Comparison of ENCODE assay signal across 20 cellular contexts in the genomic region with DNA sequence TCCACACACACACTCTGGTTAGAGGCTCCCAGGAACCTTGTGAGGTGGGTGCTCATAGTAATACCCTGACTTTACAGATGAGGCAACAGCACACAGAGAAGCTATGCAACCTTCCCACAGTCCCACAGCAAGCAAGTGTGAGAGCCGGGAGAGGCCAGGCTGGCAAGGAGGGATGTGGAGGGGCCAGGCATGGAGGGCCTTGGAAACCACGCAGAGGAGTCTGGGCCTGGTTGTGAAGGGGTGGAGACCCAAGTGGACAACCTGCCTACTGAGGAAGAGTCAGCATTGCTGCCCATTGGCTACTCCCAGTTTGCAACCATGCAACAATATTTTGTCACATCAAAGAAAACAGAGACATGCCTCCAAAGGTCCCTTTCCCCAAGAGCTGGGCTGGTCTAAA.
DNase-seq lines count a peak whose midpoint lies in the region; ATAC-seq lines count a peak whose summit lies in the region.
"Had no signal": no experiment of that assay in that cellular context is flagged by ENCODE, and none has a peak within 500 bp of the region (broad histone marks: within the 10 kb centered on the region; RNA-seq: fewer than 3 reads in every experiment).

No MANE protein-coding gene starts in this region.

- H2AK5ac ChIP-seq in mesendoderm (ENCODE audit: low read length) = no peak overlapping the region

- H3K23ac ChIP-seq in mesendoderm (ENCODE audit: low read length) = no peak overlapping the region

- H3K4me1 ChIP-seq in right cardiac atrium (ENCODE audit: control insufficient read depth, insufficient read depth, low read length) (peaks cover 5% of the 10 kb centered on the region), mesendoderm (ENCODE audit: control insufficient read depth, low read depth, low read length) (peaks cover 8% of the 10 kb centered on the region)
- H3K4me1 ChIP-seq: foreskin keratinocyte had no signal

- H3K27ac ChIP-seq in right cardiac atrium (ENCODE audit: low read length) = peak overlapping the region; percentile 36
- H3K27ac ChIP-seq in mesendoderm (ENCODE audit: low read depth, low read length) = no peak overlapping the region
- peak overlapping the region; percentile 10 for H3K27ac ChIP-seq in substantia nigra (ENCODE audit: low read depth, low read length, poor library complexity, severe bottlenecking)
- H3K27ac ChIP-seq: foreskin keratinocyte had no signal

- ATAC-seq in right cardiac atrium (no peak), left cardiac atrium (no peak), GM21737 (IDR thresholded peaks at IDR 0.05; ENCODE audit: unreplicated experiment) (no peak)
- no peak for ATAC-seq in activated naive CD8-positive, alpha-beta T cell treated with anti-CD3 and anti-CD28 coated beads, Interleukin-2, amount 10 ng/mL, durations not matched to agents 7 days and 5 days (ENCODE audit: low read depth)
- ATAC-seq: foreskin keratinocyte, sciatic nerve had no signal

- no peak overlapping the region for H2BK120ac ChIP-seq in mesendoderm (ENCODE audit: low read depth, low read length)

- H3K36me3 ChIP-seq in mesendoderm (ENCODE audit: control insufficient read depth, insufficient read depth, low read length) = no peaks in the 10 kb centered on the region

- H3K9me3 ChIP-seq in right cardiac atrium (ENCODE audit: control insufficient read depth, low read length) = no peaks in the 10 kb centered on the region

- H3K9me3 Mint-ChIP-seq in activated naive CD8-positive, alpha-beta T cell treated with anti-CD3 and anti-CD28 coated beads, Interleukin-2, amount 10 ng/mL, durations not matched to agents 7 days and 5 days = no peaks in the 10 kb centered on the region
- H3K9me3 Mint-ChIP-seq: central memory CD8-positive, alpha-beta T cell; H9 had no signal

- H4K8ac ChIP-seq in mesendoderm (ENCODE audit: low read depth, low read length) = no peak overlapping the region

- no peak overlapping the region for H4K5ac ChIP-seq in mesendoderm (ENCODE audit: low read length)

- no peak overlapping the region for H3K4me3 Mint-ChIP-seq in activated naive CD8-positive, alpha-beta T cell treated with anti-CD3 and anti-CD28 coated beads, Interleukin-2, amount 10 ng/mL, durations not matched to agents 7 days and 5 days
- H3K4me3 Mint-ChIP-seq: central memory CD8-positive, alpha-beta T cell; H9 had no signal

- H3K18ac ChIP-seq in mesendoderm (ENCODE audit: low read length) = no peak overlapping the region

- H3K27ac Mint-ChIP-seq in activated naive CD8-positive, alpha-beta T cell treated with anti-CD3 and anti-CD28 coated beads, Interleukin-2, amount 10 ng/mL, durations not matched to agents 7 days and 5 days = peak overlapping the region; percentile 0
- H3K27ac Mint-ChIP-seq: H9 had no signal

- H3K79me1 ChIP-seq in mesendoderm (ENCODE audit: low read length) = no peaks in the 10 kb centered on the region

- no peaks in the 10 kb centered on the region for H3K27me3 Mint-ChIP-seq in activated naive CD8-positive, alpha-beta T cell treated with anti-CD3 and anti-CD28 coated beads, Interleukin-2, amount 10 ng/mL, durations not matched to agents 7 days and 5 days
- H3K27me3 Mint-ChIP-seq: central memory CD8-positive, alpha-beta T cell had no signal

- H3K56ac ChIP-seq in mesendoderm (ENCODE audit: low read length) = peak overlapping the region; percentile 25

- no peak overlapping the region for H2BK15ac ChIP-seq in mesendoderm (replicated peaks; ENCODE audit: low read depth)

- DNase-seq in right cardiac atrium (no peak), left cardiac atrium (no peak), mesendoderm (no peak), substantia nigra (lab: John Stamatoyannopoulos, UW) (no peak), DMS 273 treated with DMSO at 0.1 percent for 48 hours (lab: John Stamatoyannopoulos, UW) (no peak)
- no peak for DNase-seq in activated naive CD8-positive, alpha-beta T cell treated with anti-CD3 and anti-CD28 coated beads, Interleukin-2, amount 10 ng/mL, durations not matched to agents 7 days and 5 days
- no peak for DNase-seq in activated CD8-positive, alpha-beta memory T cell treated with anti-CD3 and anti-CD28 coated beads, Interleukin-2, amount 50 U/mL, for 4 hours
- DNase-seq: activated CD4-positive, alpha-beta T cell treated with anti-CD3 and anti-CD28 coated beads for 1 hour; activated T-cell treated with anti-CD3 and anti-CD28 coated beads for 4 hours; DMS153; foreskin keratinocyte; H9; NCI-H146; NCI-H446 treated with DMSO at 0.1 percent for 48 hours; stimulated activated CD4-positive, alpha-beta T cell treated with anti-CD3 and anti-CD28 coated beads, Interleukin-1b, Interleukin-23, amount 100 ng/mL, for 48 hours; T-helper 9 cell had no signal

- no peak overlapping the region for H3K4me3 ChIP-seq in right cardiac atrium (ENCODE audit: low read length)
- H3K4me3 ChIP-seq in mesendoderm (ENCODE audit: low read length) = no peak overlapping the region
- H3K4me3 ChIP-seq: lung had no signal

- H3K36me3 Mint-ChIP-seq in activated naive CD8-positive, alpha-beta T cell treated with anti-CD3 and anti-CD28 coated beads, Interleukin-2, amount 10 ng/mL, durations not matched to agents 7 days and 5 days = peaks cover 28% of the 10 kb centered on the region

- no peaks in the 10 kb centered on the region for H3K27me3 ChIP-seq in right cardiac atrium (ENCODE audit: control insufficient read depth, insufficient read depth)
- H3K27me3 ChIP-seq in mesendoderm (ENCODE audit: insufficient read depth, low read length, poor library complexity) = no peaks in the 10 kb centered on the region

- H3K4me2 ChIP-seq in mesendoderm (ENCODE audit: low read length) = no peak overlapping the region

- H3K79me2 ChIP-seq in mesendoderm (ENCODE audit: control insufficient read depth, insufficient read depth, low read length) = no peaks in the 10 kb centered on the region

- H2BK5ac ChIP-seq in mesendoderm (ENCODE audit: low read length) = no peak overlapping the region

- peaks cover 48% of the 10 kb centered on the region for H3K4me1 Mint-ChIP-seq in activated naive CD8-positive, alpha-beta T cell treated with anti-CD3 and anti-CD28 coated beads, Interleukin-2, amount 10 ng/mL, durations not matched to agents 7 days and 5 days

- H3K4ac ChIP-seq in mesendoderm (ENCODE audit: low read depth, low read length) = no peak overlapping the region

- 73% methylated on average over 2 of the region's 2 CpGs for WGBS in right cardiac atrium
- no CpG with 5 or more reads among the region's 2 CpGs for WGBS in mesendoderm (ENCODE audit: extremely low coverage, insufficient coverage, low lambda C conversion rate)

- intact Hi-C loops in right cardiac atrium (cut with DNase I) (no loop called here), left cardiac atrium (cut with DNase I) (no loop called here)

- POLR2A ChIA-PET in activated naive CD8-positive, alpha-beta T cell treated with anti-CD3 and anti-CD28 coated beads, Interleukin-2, amount 10 ng/mL, durations not matched to agents 7 days and 5 days (lab: Charles Lee) = no interaction called here

- no peak overlapping the region for H3K9ac ChIP-seq in mesendoderm (ENCODE audit: low read length)
